Comparison of ENCODE assay signal across 16 cellular contexts in genomic region chr3:42511196-42511595, GRCh38.
"Had no signal": no experiment of that assay in that cellular context is flagged by ENCODE, and none has a peak within 500 bp of the region (broad histone marks: within the 10 kb centered on the region; RNA-seq: fewer than 3 reads in every experiment).

No MANE protein-coding gene starts in this region.

- H3K27ac ChIP-seq: gastroesophageal sphincter, neutrophil, vagina had no signal

- H3K27ac Mint-ChIP-seq: activated CD4-positive, alpha-beta T cell treated with anti-CD3 and anti-CD28 coated beads for 36 hours; activated CD8-positive, alpha-beta T cell treated with anti-CD3 and anti-CD28 coated beads, Interleukin-2, amount 10 ng/mL, durations not matched to agents 7 days and 5 days; activated naive CD4-positive, alpha-beta T cell treated with anti-CD3 and anti-CD28 coated beads, Interleukin-2, amount 10 ng/mL, durations not matched to agents 7 days and 5 days had no signal

- H3K4me1 ChIP-seq: gastroesophageal sphincter had no signal

- H3K27me3 Mint-ChIP-seq: activated CD4-positive, alpha-beta T cell treated with anti-CD3 and anti-CD28 coated beads for 36 hours; activated naive CD4-positive, alpha-beta T cell treated with anti-CD3 and anti-CD28 coated beads, Interleukin-2, amount 10 ng/mL, durations not matched to agents 7 days and 5 days; central memory CD8-positive, alpha-beta T cell; stimulated activated naive CD8-positive, alpha-beta T cell treated with anti-CD3 and anti-CD28 coated beads, Interleukin-15, amount 100 ng/mL, for 72 hours had no signal

- H3K9me3 ChIP-seq: gastroesophageal sphincter, neutrophil, vagina had no signal

- H3K4me3 ChIP-seq: gastroesophageal sphincter, vagina had no signal

- ATAC-seq: activated CD4-positive, alpha-beta T cell treated with anti-CD3 and anti-CD28 coated beads for 36 hours; activated CD8-positive, alpha-beta T cell treated with anti-CD3 and anti-CD28 coated beads, Interleukin-2, amount 10 ng/mL, durations not matched to agents 7 days and 5 days; gastroesophageal sphincter; stimulated activated naive CD8-positive, alpha-beta T cell treated with anti-CD3 and anti-CD28 coated beads, Interleukin-15, amount 100 ng/mL, for 72 hours had no signal

- H3K4me3 Mint-ChIP-seq: activated CD4-positive, alpha-beta T cell treated with anti-CD3 and anti-CD28 coated beads for 36 hours; activated CD8-positive, alpha-beta T cell treated with anti-CD3 and anti-CD28 coated beads, Interleukin-2, amount 10 ng/mL, durations not matched to agents 7 days and 5 days; activated naive CD4-positive, alpha-beta T cell treated with anti-CD3 and anti-CD28 coated beads, Interleukin-2, amount 10 ng/mL, durations not matched to agents 7 days and 5 days; central memory CD8-positive, alpha-beta T cell; stimulated activated naive CD8-positive, alpha-beta T cell treated with anti-CD3 and anti-CD28 coated beads, Interleukin-15, amount 100 ng/mL, for 72 hours had no signal

- H3K27me3 ChIP-seq: vagina had no signal

- H3K36me3 ChIP-seq: gastroesophageal sphincter, neutrophil, vagina had no signal

- DNase-seq: activated CD4-positive, alpha-beta T cell treated with anti-CD3 and anti-CD28 coated beads for 36 hours; activated CD8-positive, alpha-beta memory T cell treated with anti-CD3 and anti-CD28 coated beads, Interleukin-2, amount 50 U/mL, for 48 hours; activated CD8-positive, alpha-beta T cell treated with anti-CD3 and anti-CD28 coated beads, Interleukin-2, amount 10 ng/mL, durations not matched to agents 7 days and 5 days; activated naive CD4-positive, alpha-beta T cell treated with anti-CD3 and anti-CD28 coated beads, Interleukin-2, amount 10 ng/mL, durations not matched to agents 7 days and 5 days; effector memory CD4-positive, alpha-beta T cell; hypothalamus; mammary epithelial cell; naive thymus-derived CD4-positive, alpha-beta T cell; stimulated activated CD4-positive, alpha-beta T cell treated with anti-CD3 and anti-CD28 coated beads, Interleukin-15, amount 100 ng/mL, for 24 hours; stimulated activated CD4-positive, alpha-beta T cell treated with anti-CD3 and anti-CD28 coated beads, Interleukin-4, amount 100 ng/mL, for 24 hours; stimulated activated naive CD8-positive, alpha-beta T cell treated with anti-CD3 and anti-CD28 coated beads, Interleukin-15, amount 100 ng/mL, for 72 hours; SW 1271 had no signal
